Comparison of ENCODE assay signal across 1 cellular context in the genomic region with DNA sequence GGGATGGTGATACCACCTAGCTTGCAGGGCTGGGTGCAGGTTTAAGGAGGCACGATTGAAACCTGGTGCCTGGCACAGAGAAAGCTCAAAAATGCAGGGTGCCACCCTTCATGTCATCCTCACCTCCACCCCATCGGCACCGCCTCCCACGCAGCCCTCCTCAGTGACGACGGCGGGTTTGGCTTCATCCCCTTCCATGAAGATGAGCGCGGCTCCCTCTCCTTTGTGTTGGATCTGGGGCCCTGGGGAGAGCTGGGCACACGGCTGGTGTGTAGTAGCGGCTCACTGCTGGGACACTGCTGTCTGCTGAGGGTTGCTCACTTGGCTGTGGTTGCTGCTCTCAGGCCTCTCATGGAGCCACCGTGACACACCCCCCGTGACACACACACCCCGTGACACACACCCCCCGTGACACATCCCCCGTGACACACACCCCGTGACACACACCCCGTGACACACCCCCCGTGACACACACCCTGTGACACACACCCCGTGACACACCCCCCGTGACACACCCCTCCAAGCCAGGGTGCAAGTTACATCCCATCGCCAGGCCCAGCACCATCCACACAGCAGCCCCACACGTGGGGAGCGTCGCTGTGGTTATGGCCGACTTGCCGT.
TF ChIP-seq lines count a peak whose summit lies in the region.

No MANE protein-coding gene starts in this region.

TF ChIP-seq in H1, 55 proteins besides CTCF, POLR2A, EP300 and RAD21:
- no peak for TF ChIP-seq TBP (IDR thresholded peaks at IDR 0.05; ENCODE audit: low read depth, low read length)
- TF ChIP-seq CTBP2 (IDR thresholded peaks at IDR 0.05; ENCODE audit: borderline replicate concordance, insufficient read depth, insufficient read length, low read length) = no peak
- TF ChIP-seq SRF (IDR thresholded peaks at IDR 0.05; ENCODE audit: low read depth, low read length) = no peak
- TF ChIP-seq RFX5 (IDR thresholded peaks at IDR 0.05; ENCODE audit: borderline replicate concordance, low read depth, low read length) = no peak
- TF ChIP-seq GTF2F1 (IDR thresholded peaks at IDR 0.05; ENCODE audit: borderline replicate concordance, low read depth, low read length) = no peak
- TF ChIP-seq ATF2 (IDR thresholded peaks at IDR 0.05; ENCODE audit: low read length) = no peak
- no peak for TF ChIP-seq RXRA (IDR thresholded peaks at IDR 0.05; ENCODE audit: insufficient read depth, low read depth, low read length)
- TF ChIP-seq YY1 (IDR thresholded peaks at IDR 0.05; ENCODE audit: low read depth, low read length) = no peak
- no peak for TF ChIP-seq HDAC6 (IDR thresholded peaks at IDR 0.05; ENCODE audit: low read depth, low read length)
- TF ChIP-seq JUN (IDR thresholded peaks at IDR 0.05; ENCODE audit: low read depth, low read length) = no peak
- TF ChIP-seq FOSL1 (IDR thresholded peaks at IDR 0.05; ENCODE audit: insufficient read depth, low read depth, low read length) = no peak
- TF ChIP-seq CBX5 (IDR thresholded peaks at IDR 0.05; ENCODE audit: low read depth, low read length) = no peak
- TF ChIP-seq CHD2 (IDR thresholded peaks at IDR 0.05; ENCODE audit: low read length) = no peak
- no peak for TF ChIP-seq GABPA (IDR thresholded peaks at IDR 0.05; ENCODE audit: borderline replicate concordance, insufficient read depth, low read length)
- no peak for TF ChIP-seq TAF1 (IDR thresholded peaks at IDR 0.05; ENCODE audit: low read depth, low read length)
- no peak for TF ChIP-seq CHD7 (IDR thresholded peaks at IDR 0.05; ENCODE audit: insufficient replicate concordance, low read length)
- TF ChIP-seq SUZ12 (IDR thresholded peaks at IDR 0.05; ENCODE audit: low read length) = no peak
- TF ChIP-seq SP2 (IDR thresholded peaks at IDR 0.05; ENCODE audit: low read length) = no peak
